ENCODE assay signal across 17 cellular contexts in genomic region chr7:123602648-123603047, GRCh38. TPM values are rescaled to one million over a fixed set of nuclear protein-coding genes. Genes with fewer than 3 reads are reported as not detected.
DNase-seq lines count a peak whose midpoint lies in the region; ATAC-seq, FAIRE-seq and TF ChIP-seq lines count a peak whose summit lies in the region.
"Had no signal": no experiment of that assay in that cellular context is flagged by ENCODE, and none has a peak within 500 bp of the region (broad histone marks: within the 10 kb centered on the region; RNA-seq: fewer than 3 reads in every experiment).

No MANE protein-coding gene starts in this region.

- H3K4me3 ChIP-seq in A549: no peak overlapping the region
- peak overlapping the region; percentile 62 for H3K4me3 ChIP-seq in left ventricle myocardium inferior
- H3K4me3 ChIP-seq in gastrocnemius medialis: peak overlapping the region; percentile 19 to 48 (median 36)
- H3K4me3 ChIP-seq: BLaER1 had no signal

- CTCF ChIA-PET in A549 (lab: Yijun Ruan, JAX): interaction anchor here (0.5 to 1.7 kb wide), 2 partner anchors 13 to 185 kb away, joined by 3 read pairs; no protein-coding TSS in a partner anchor

- ATAC-seq in A549 (no peak), gastrocnemius medialis (no peak)

- FAIRE-seq in A204.1 (lab: Jason Lieb, UNC) (peak; percentile 40), A549 (lab: Jason Lieb, UNC) (no peak)
- FAIRE-seq: GM12892, GM19239 had no signal

- H3K36me3 ChIP-seq in left ventricle myocardium inferior: no peaks in the 10 kb centered on the region
- no peaks in the 10 kb centered on the region for H3K36me3 ChIP-seq in gastrocnemius medialis
- H3K36me3 ChIP-seq: BLaER1 had no signal

- no peak for TF ChIP-seq EP300 in A549 (IDR thresholded peaks at IDR 0.05)

- in situ Hi-C loops in gastrocnemius medialis (cut with MboI; ENCODE audit: low sequenced_read_pairs in 4 of 4): no loop called here

- intact Hi-C loops in left ventricle myocardium inferior (cut with micrococcal nuclease) (no loop called here), gastrocnemius medialis (cut with DNase I; ENCODE audit: low total_unique reads) (loop anchor here (5.0 kb wide), 2 partner anchors 55 to 145 kb away; partner anchors contain the start of genes LMOD2 and WASL)

- no peak for TF ChIP-seq CTCF in A549 (IDR thresholded peaks at IDR 0.05)
- TF ChIP-seq CTCF in left ventricle myocardium inferior (IDR thresholded peaks at IDR 0.05; ENCODE audit: borderline replicate concordance): no peak
- TF ChIP-seq CTCF in gastrocnemius medialis (IDR thresholded peaks at IDR 0.05 in 4 of 5, conservative IDR thresholded peaks at IDR 0.05 in 1 of 5): no peak

- DNase-seq in A549 (ENCODE audit: low read depth in 1 of 2, low spot score in 1 of 2): no peak
- DNase-seq in left ventricle myocardium inferior: no peak
- DNase-seq in gastrocnemius medialis: no peak
- no peak for DNase-seq in NK-92 treated with Interleukin-12 subunit alpha and Interleukin-12 subunit beta, amount 100 ng/mL, for 24 hours (lab: John Stamatoyannopoulos, UW)
- no peak for DNase-seq in central memory CD4-positive, alpha-beta T cell
- DNase-seq: AML-193; Caco-2; CD8-positive, alpha-beta memory T cell; DND-41; GDM1; HCEC 1CT; HFFc6 had no signal

- TF ChIP-seq POLR2A in A549 (IDR thresholded peaks at IDR 0.05; ENCODE audit: low read length) (no peak), gastrocnemius medialis (IDR thresholded peaks at IDR 0.05) (no peak)

- WGBS in A549 (ENCODE audit: missing lambda C conversion rate): 43% methylated on average over 3 of the region's 3 CpGs

- H3K4me2 ChIP-seq in A549: no peak overlapping the region
- H3K4me2 ChIP-seq: BLaER1 had no signal

- H3K4me1 ChIP-seq in A549 (no peaks in the 10 kb centered on the region), left ventricle myocardium inferior (peaks cover 18% of the 10 kb centered on the region), gastrocnemius medialis (peaks cover 25 to 48% of the 10 kb centered on the region in 2 donors)
- H3K4me1 ChIP-seq: BLaER1, Caco-2 had no signal

- POLR2A ChIA-PET in A549 (lab: Yijun Ruan, JAX): no interaction called here

- H3K27me3 ChIP-seq in left ventricle myocardium inferior (ENCODE audit: low read depth) (no peaks in the 10 kb centered on the region), gastrocnemius medialis (no peaks in the 10 kb centered on the region)
- H3K27me3 ChIP-seq: BLaER1 had no signal

- H3K27ac ChIP-seq in A549 (no peak overlapping the region), left ventricle myocardium inferior (replicated peaks) (peak overlapping the region; percentile 82), gastrocnemius medialis (peak overlapping the region; percentile 91 to 93 (median 92))
- H3K27ac ChIP-seq: BLaER1 had no signal

- H3K9me3 ChIP-seq in A549 (no peaks in the 10 kb centered on the region), left ventricle myocardium inferior (replicated peaks) (no peaks in the 10 kb centered on the region), gastrocnemius medialis (no peaks in the 10 kb centered on the region)
- H3K9me3 ChIP-seq: BLaER1, Caco-2 had no signal

- no peak for TF ChIP-seq RAD21 in A549 (conservative IDR thresholded peaks at IDR 0.05 in 1 of 2, IDR thresholded peaks at IDR 0.05 in 1 of 2)

TF ChIP-seq in A549, 52 proteins besides CTCF, POLR2A, EP300 and RAD21:
- TF ChIP-seq RNF2 (IDR thresholded peaks at IDR 0.05; ENCODE audit: borderline replicate concordance, low read depth) (no peak), NFE2L2 (conservative IDR thresholded peaks at IDR 0.05; ENCODE audit: low read length) (0 out of 2 replicates have a peak, but pooled peaks have one; percentile 6)

RNA-seq across cellular contexts. Expression of gene ASB15, which starts 1.0 kb away (rescaled TPM):
- not detected in 2 replicates for polyA plus RNA-seq in A549 (2011; rRNA removed)
- polyA plus RNA-seq in A549 (2012; cell fraction: cytosol; rRNA removed): not detected in 2 replicates
- not detected in 2 replicates for polyA plus RNA-seq in A549 (2012; cell fraction: nucleus; rRNA removed)
- polyA plus RNA-seq in A549 (2017; fragmentation: RNase III; extraction: RNeasy Plus Mini Kit Qiagen cat#74134 plus additional on column Dnase treatment): not detected in 3 replicates
- not detected in 2 replicates for polyA minus RNA-seq in A549 (2011; rRNA and poly(A)+ RNA removed)
- total RNA-seq in left ventricle myocardium inferior: 76.8 TPM
- 10 to 100 TPM in 2 of 4 donors, 1 to 10 TPM in 2; 5.3 to 26.0 (median 10.4) TPM for total RNA-seq in gastrocnemius medialis
- total RNA-seq: Caco-2; CD8-positive, alpha-beta memory T cell; H4; HFFc6 had no signal

RNA-seq across cellular contexts. Expression of gene NDUFA5, which starts 45.0 kb away (rescaled TPM):
- polyA plus RNA-seq in A549 (2011; rRNA removed) (27.3 and 58.8 TPM in 2 replicates), A549 (2017; fragmentation: RNase III; extraction: RNeasy Plus Mini Kit Qiagen cat#74134 plus additional on column Dnase treatment) (64.8 to 71.5 TPM (median 66.7 TPM) in 3 replicates)
- polyA plus RNA-seq in A549 (2012; cell fraction: cytosol; rRNA removed): 5.2 and 6.5 TPM in 2 replicates
- polyA plus RNA-seq in A549 (2012; cell fraction: nucleus; rRNA removed): 0.95 and 2.7 TPM in 2 replicates
- 5.9 and 7.5 TPM in 2 replicates for polyA minus RNA-seq in A549 (2011; rRNA and poly(A)+ RNA removed)
- total RNA-seq in left ventricle myocardium inferior (378 TPM), gastrocnemius medialis (100 to 1,000 TPM in 3 of 4 donors, 10 to 100 TPM in 1; 82.8 to 148 (median 137) TPM)

RNA-seq across cellular contexts. Expression of gene LMOD2, which starts 53.0 kb away (rescaled TPM):
- polyA plus RNA-seq in A549 (2011; rRNA removed) (not detected in 2 replicates), A549 (2017; fragmentation: RNase III; extraction: RNeasy Plus Mini Kit Qiagen cat#74134 plus additional on column Dnase treatment) (not detected in 3 replicates)
- polyA plus RNA-seq in A549 (2012; cell fraction: cytosol; rRNA removed): not detected in 2 replicates
- not detected in 2 replicates for polyA plus RNA-seq in A549 (2012; cell fraction: nucleus; rRNA removed)
- polyA minus RNA-seq in A549 (2011; rRNA and poly(A)+ RNA removed): not detected in 2 replicates
- total RNA-seq in left ventricle myocardium inferior (888 TPM), gastrocnemius medialis (100 to 1,000 TPM; 150 to 518 (median 314) TPM)
- total RNA-seq: Caco-2; CD8-positive, alpha-beta memory T cell; H4; HFFc6 had no signal
- polyA plus RNA-seq: CD8-positive, alpha-beta memory T cell had no signal

Comparison
In these comparisons a context has a peak if more than half of its experiments do, and no peak if none do; other contexts are left out.
1. H3K27ac ChIP-seq: peak in left ventricle myocardium inferior (single experiment) and gastrocnemius medialis (4 of 4); none in A549 (0 of 2).